In the genomic region with DNA sequence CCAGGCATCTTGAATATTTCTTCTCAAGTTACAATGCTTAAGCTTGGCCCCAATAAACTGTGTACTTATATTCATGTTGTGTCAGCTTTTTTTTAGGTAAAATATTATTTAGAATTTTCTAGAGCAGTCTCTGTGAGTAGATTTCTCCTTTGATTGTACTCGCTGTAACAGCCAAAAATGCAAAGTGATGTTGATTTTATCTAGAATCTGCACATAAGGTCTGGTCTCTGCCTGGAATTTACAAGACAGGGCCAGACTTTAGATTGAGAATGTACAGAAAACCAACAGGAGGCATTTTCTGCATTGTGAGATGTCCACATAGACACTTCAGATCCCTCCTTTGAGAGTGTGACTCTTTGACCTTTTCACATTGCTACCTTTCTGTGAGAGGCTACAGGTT, we compare ENCODE assay signal across 16 cellular contexts. TPM values are rescaled to one million over a fixed set of nuclear protein-coding genes. Genes with fewer than 3 reads are reported as not detected.
DNase-seq lines count a peak whose midpoint lies in the region; ATAC-seq and TF ChIP-seq lines count a peak whose summit lies in the region.
"Had no signal": no experiment of that assay in that cellular context is flagged by ENCODE, and none has a peak within 500 bp of the region (broad histone marks: within the 10 kb centered on the region; RNA-seq: fewer than 3 reads in every experiment).

No MANE protein-coding gene starts in this region.

- no peaks in the 10 kb centered on the region for H3K9me2 ChIP-seq in SK-N-SH

- H3K9me3 ChIP-seq in SK-N-SH = no peaks in the 10 kb centered on the region
- H3K9me3 ChIP-seq in adrenal gland (replicated peaks in 1 of 3) = no peaks in the 10 kb centered on the region
- H3K9me3 ChIP-seq: left ventricle myocardium inferior had no signal

- DNase-seq in stimulated activated naive CD8-positive, alpha-beta T cell treated with anti-CD3 and anti-CD28 coated beads, Interleukin-15, amount 100 ng/mL, for 72 hours = no peak
- no peak for DNase-seq in stimulated activated naive CD8-positive, alpha-beta T cell treated with anti-CD3 and anti-CD28 coated beads, Interleukin-15, Interleukin-2, amounts not matched to agents 100 U/mL and 50 U/mL, for 24 hours
- DNase-seq in SK-N-SH (no peak), adrenal gland (no peak), epidermal melanocyte (ENCODE audit: insufficient read length, low spot score) (no peak), NCI-H146 (lab: John Stamatoyannopoulos, UW) (no peak)
- DNase-seq in stimulated activated effector memory CD8-positive, alpha-beta T cell treated with anti-CD3 and anti-CD28 coated beads, Interleukin-12 subunit alpha, Interleukin-12 subunit beta, amount 100 ng/mL, for 72 hours (ENCODE audit: low spot score in 2 of 2) = no peak
- no peak for DNase-seq in stimulated activated CD4-positive, alpha-beta T cell treated with anti-CD3 and anti-CD28 coated beads, Interleukin-2, amount 100 ng/mL, for 24 hours
- DNase-seq: activated naive CD4-positive, alpha-beta T cell treated with Interleukin-2 at 50 U/mL for 16 hours; brain microvascular endothelial cell; left ventricle myocardium inferior; NCI-H1694 treated with DMSO at 0.1 percent for 48 hours; spleen; stimulated activated CD4-positive, alpha-beta T cell treated with anti-CD3 and anti-CD28 coated beads, Interleukin-4, amount 100 ng/mL, for 4 hours had no signal

- CTCF ChIA-PET in SK-N-SH (lab: Yijun Ruan, JAX) = interaction anchor here (1.5 kb wide), 1 partner anchor 23 kb away, joined by 3 read pairs; no protein-coding TSS in a partner anchor

- TF ChIP-seq CTCF in SK-N-SH (IDR thresholded peaks at IDR 0.05) = no peak
- TF ChIP-seq CTCF in adrenal gland (IDR thresholded peaks at IDR 0.05) = no peak

- H3K27me3 Mint-ChIP-seq in stimulated activated naive CD8-positive, alpha-beta T cell treated with anti-CD3 and anti-CD28 coated beads, Interleukin-15, amount 100 ng/mL, for 72 hours = no peaks in the 10 kb centered on the region
- H3K27me3 Mint-ChIP-seq: IgD-negative memory B cell had no signal

- H3K27ac ChIP-seq in SK-N-SH (ENCODE audit: low read depth in 2 of 2, low read length in 1 of 2) (peak overlapping the region in 1 of 2 experiments; percentile 92; a peak in 3 of 4 replicates), adrenal gland (peak overlapping the region in 3 of 5 donors; percentile 32 to 63 (median 62))
- H3K27ac ChIP-seq: brain microvascular endothelial cell, left ventricle myocardium inferior, VCaP had no signal

- intact Hi-C loops in adrenal gland (cut with DNase I) = no loop called here

- H3K79me2 ChIP-seq in SK-N-SH (ENCODE audit: insufficient read depth) = peaks cover 5% of the 10 kb centered on the region; the same call in 1 of the 2 replicates

- WGBS in SK-N-SH (ENCODE audit: low lambda C conversion rate) = 39% methylated on average over 1 of the region's 1 CpG
- WGBS in adrenal gland, 4 donors = 89 to 93% (median 91%) methylated on average over 1 of the region's 1 CpG

- H4K20me1 ChIP-seq in SK-N-SH (ENCODE audit: insufficient read depth) = no peaks in the 10 kb centered on the region

- peak overlapping the region; percentile 40; the same call in 1 of the 2 replicates for H3K9ac ChIP-seq in SK-N-SH

- no peak for TF ChIP-seq POLR2A in adrenal gland (IDR thresholded peaks at IDR 0.05)

- peaks cover 25% of the 10 kb centered on the region for H3K4me1 Mint-ChIP-seq in stimulated activated naive CD8-positive, alpha-beta T cell treated with anti-CD3 and anti-CD28 coated beads, Interleukin-15, amount 100 ng/mL, for 72 hours
- H3K4me1 Mint-ChIP-seq in stimulated activated effector memory CD8-positive, alpha-beta T cell treated with anti-CD3 and anti-CD28 coated beads, Interleukin-12 subunit alpha, Interleukin-12 subunit beta, amount 100 ng/mL, for 72 hours = peaks cover 7% of the 10 kb centered on the region

- peak overlapping the region; percentile 33 to 42 for H3K27ac Mint-ChIP-seq in stimulated activated naive CD8-positive, alpha-beta T cell treated with anti-CD3 and anti-CD28 coated beads, Interleukin-15, amount 100 ng/mL, for 72 hours
- H3K27ac Mint-ChIP-seq in stimulated activated effector memory CD8-positive, alpha-beta T cell treated with anti-CD3 and anti-CD28 coated beads, Interleukin-12 subunit alpha, Interleukin-12 subunit beta, amount 100 ng/mL, for 72 hours = no peak overlapping the region
- H3K27ac Mint-ChIP-seq: IgD-negative memory B cell had no signal

- H3K36me3 ChIP-seq in SK-N-SH (replicated peaks in 1 of 2; ENCODE audit: control insufficient read depth in 1 of 2, insufficient read depth in 2 of 2, low read length in 1 of 2) (peaks cover 0 to 8% of the 10 kb centered on the region in 2 experiments), adrenal gland (replicated peaks in 1 of 2) (no peaks in the 10 kb centered on the region)
- H3K36me3 ChIP-seq: brain microvascular endothelial cell, left ventricle myocardium inferior, spleen had no signal

- H3F3A ChIP-seq in SK-N-SH (replicated peaks; ENCODE audit: insufficient read depth) = no peaks in the 10 kb centered on the region

- H3K4me3 ChIP-seq in SK-N-SH (ENCODE audit: low read depth in 2 of 2, low read length in 1 of 2) (peak overlapping the region; percentile 37 to 47; a peak in 3 of 4 replicates), adrenal gland (peak overlapping the region in 1 of 4 donors; percentile 1)
- H3K4me3 ChIP-seq: left ventricle myocardium inferior had no signal

- POLR2A ChIA-PET in SK-N-SH (lab: Yijun Ruan, JAX) = interaction anchor here (0.6 kb wide), 1 partner anchor 528 kb away, joined by 5 read pairs; no protein-coding TSS in a partner anchor

- TF ChIP-seq RAD21 in SK-N-SH (IDR thresholded peaks at IDR 0.05; ENCODE audit: low read length) = no peak

- ATAC-seq in stimulated activated naive CD8-positive, alpha-beta T cell treated with anti-CD3 and anti-CD28 coated beads, Interleukin-15, amount 100 ng/mL, for 72 hours = no peak
- no peak for ATAC-seq in stimulated activated naive CD8-positive, alpha-beta T cell treated with anti-CD3 and anti-CD28 coated beads, Interleukin-15, Interleukin-2, amounts not matched to agents 100 U/mL and 50 U/mL, for 24 hours
- no peak for ATAC-seq in stimulated activated effector memory CD8-positive, alpha-beta T cell treated with anti-CD3 and anti-CD28 coated beads, Interleukin-12 subunit alpha, Interleukin-12 subunit beta, amount 100 ng/mL, for 72 hours

- no peaks in the 10 kb centered on the region for H3K27me3 ChIP-seq in SK-N-SH (ENCODE audit: insufficient read depth)
- H3K27me3 ChIP-seq in adrenal gland = no peaks in the 10 kb centered on the region
- H3K27me3 ChIP-seq: brain microvascular endothelial cell, spleen had no signal

- H3K4me2 ChIP-seq in SK-N-SH = no peak overlapping the region; the same call in 1 of the 2 replicates

- no peaks in the 10 kb centered on the region for H3K9me3 Mint-ChIP-seq in stimulated activated naive CD8-positive, alpha-beta T cell treated with anti-CD3 and anti-CD28 coated beads, Interleukin-15, amount 100 ng/mL, for 72 hours
- no peaks in the 10 kb centered on the region for H3K9me3 Mint-ChIP-seq in stimulated activated effector memory CD8-positive, alpha-beta T cell treated with anti-CD3 and anti-CD28 coated beads, Interleukin-12 subunit alpha, Interleukin-12 subunit beta, amount 100 ng/mL, for 72 hours

- H3K4me3 Mint-ChIP-seq in stimulated activated naive CD8-positive, alpha-beta T cell treated with anti-CD3 and anti-CD28 coated beads, Interleukin-15, amount 100 ng/mL, for 72 hours = peak overlapping the region; percentile 63 to 71
- peak overlapping the region; percentile 42 for H3K4me3 Mint-ChIP-seq in stimulated activated effector memory CD8-positive, alpha-beta T cell treated with anti-CD3 and anti-CD28 coated beads, Interleukin-12 subunit alpha, Interleukin-12 subunit beta, amount 100 ng/mL, for 72 hours

- H3K36me3 Mint-ChIP-seq in stimulated activated effector memory CD8-positive, alpha-beta T cell treated with anti-CD3 and anti-CD28 coated beads, Interleukin-12 subunit alpha, Interleukin-12 subunit beta, amount 100 ng/mL, for 72 hours = no peaks in the 10 kb centered on the region
- H3K36me3 Mint-ChIP-seq: IgD-negative memory B cell had no signal

- no peak overlapping the region for H2AFZ ChIP-seq in SK-N-SH (ENCODE audit: low read depth)

- peak in 1 of 2 experiments; percentile 59; a peak in 1 of 4 replicates for TF ChIP-seq EP300 in SK-N-SH (IDR thresholded peaks at IDR 0.05; ENCODE audit: borderline replicate concordance in 1 of 2, low read depth in 1 of 2, low read length in 1 of 2)

- peaks cover 0 to 9% of the 10 kb centered on the region in 2 experiments; a peak in 3 of 4 replicates for H3K4me1 ChIP-seq in SK-N-SH (ENCODE audit: control insufficient read depth in 1 of 2, insufficient read depth in 2 of 2, low read depth in 1 of 2, low read length in 1 of 2)
- H3K4me1 ChIP-seq in adrenal gland (replicated peaks in 1 of 2) = peaks cover 4 to 6% of the 10 kb centered on the region in 2 donors

TF ChIP-seq in SK-N-SH, 30 proteins besides CTCF, POLR2A, EP300 and RAD21:
- TF ChIP-seq SMC3 (IDR thresholded peaks at IDR 0.05; ENCODE audit: low read depth, low read length) = no peak
- TF ChIP-seq TAF1 (IDR thresholded peaks at IDR 0.05; ENCODE audit: borderline replicate concordance, low read depth, low read length) = no peak
- TF ChIP-seq RCOR1 (IDR thresholded peaks at IDR 0.05; ENCODE audit: low read length) = peak; percentile 44; the same call in 1 of the 2 replicates
- no peak for TF ChIP-seq RXRA (IDR thresholded peaks at IDR 0.05; ENCODE audit: borderline replicate concordance, low read depth)
- TF ChIP-seq GABPA (IDR thresholded peaks at IDR 0.05; ENCODE audit: low read depth) = no peak
- TF ChIP-seq GATA2 (CRISPR knock-in tag; IDR thresholded peaks at IDR 0.05) = peak; percentile 62

RNA-seq across cellular contexts. Expression of a gene that starts 43.1 kb away (rescaled TPM):
- polyA plus RNA-seq in SK-N-SH (2012; rRNA removed) (0.37 and 0.38 TPM in 2 replicates), adrenal gland (1 to 10 TPM in 1 of 3 donors, under 1 TPM in 2; 0.44 to 4.5 (median 0.72) TPM)
- 0.68 and 0.73 TPM in 2 replicates for polyA plus RNA-seq in SK-N-SH (2012; cell fraction: cytosol; rRNA removed)
- 0.27 and 0.46 TPM in 2 replicates for polyA plus RNA-seq in SK-N-SH (2012; cell fraction: nucleus; rRNA removed)
- total RNA-seq in adrenal gland = 1 to 10 TPM in 7 of 8 donors, under 1 TPM in 1; 0.96 to 2.9 (median 1.7) TPM
